Comparison of ENCODE assay signal across 13 cellular contexts in genomic region chr1:19338323-19338762, GRCh38. TPM values are rescaled to one million over a fixed set of nuclear protein-coding genes. Genes with fewer than 3 reads are reported as not detected.
DNase-seq lines count a peak whose midpoint lies in the region; ATAC-seq, FAIRE-seq and TF ChIP-seq lines count a peak whose summit lies in the region.
"Had no signal": no experiment of that assay in that cellular context is flagged by ENCODE, and none has a peak within 500 bp of the region (broad histone marks: within the 10 kb centered on the region; RNA-seq: fewer than 3 reads in every experiment).

No MANE protein-coding gene starts in this region.

- TF ChIP-seq POLR2A in prostate gland (IDR thresholded peaks at IDR 0.05) (no peak), GM12892 (IDR thresholded peaks at IDR 0.05; ENCODE audit: low read depth, low read length) (no peak)

- no peak overlapping the region for H3K4me3 Mint-ChIP-seq in T-helper 17 cell

- H3K27ac Mint-ChIP-seq in T-helper 17 cell: peak overlapping the region; percentile 69

- no peak overlapping the region for H3K27ac ChIP-seq in hepatocyte
- H3K27ac ChIP-seq in prostate gland: no peak overlapping the region
- H3K27ac ChIP-seq: epithelial cell of prostate, WERI-Rb-1 had no signal

- DNase-seq in NCI-H510A treated with DMSO at 0.1 percent for 48 hours (lab: John Stamatoyannopoulos, UW) (peak; percentile 39), NCI-H510A (lab: John Stamatoyannopoulos, UW) (no peak), T-helper 17 cell (no peak), hepatocyte (ENCODE audit: low spot score) (peak; percentile 66), prostate gland (ENCODE audit: low spot score) (peak; percentile 71), GM12892 (ENCODE audit: insufficient read length) (no peak)
- DNase-seq: Kasumi-1, WERI-Rb-1 had no signal

- H3K36me3 Mint-ChIP-seq in T-helper 17 cell (ENCODE audit: low read depth): no peaks in the 10 kb centered on the region

- H3K4me1 ChIP-seq in hepatocyte (ENCODE audit: insufficient read depth): no peaks in the 10 kb centered on the region
- H3K4me1 ChIP-seq in prostate gland (replicated peaks): no peaks in the 10 kb centered on the region

- H3K9me2 ChIP-seq in hepatocyte (replicated peaks; ENCODE audit: insufficient read depth): no peaks in the 10 kb centered on the region

- no peaks in the 10 kb centered on the region for H4K20me1 ChIP-seq in hepatocyte (ENCODE audit: insufficient read depth, poor library complexity, severe bottlenecking)

- peaks cover 8% of the 10 kb centered on the region for H3K4me1 Mint-ChIP-seq in T-helper 17 cell

- no peak overlapping the region for H2AFZ ChIP-seq in hepatocyte

- H3K79me2 ChIP-seq in hepatocyte: no peaks in the 10 kb centered on the region

- no peaks in the 10 kb centered on the region for H3K27me3 Mint-ChIP-seq in T-helper 17 cell

- H3K4me2 ChIP-seq in hepatocyte: peak overlapping the region; percentile 62

- TF ChIP-seq CTCF in hepatocyte (IDR thresholded peaks at IDR 0.05; ENCODE audit: poor library complexity) (peak; percentile 36), prostate gland (IDR thresholded peaks at IDR 0.05) (peak in 3 of 4 experiments; percentile 40 to 80 (median 75))

- no peak for FAIRE-seq in GM12892 (lab: Jason Lieb, UNC)

- no peaks in the 10 kb centered on the region for H3K9me3 ChIP-seq in T-helper 17 cell (ENCODE audit: control insufficient read depth, low read length, poor library complexity, severe bottlenecking)
- H3K9me3 ChIP-seq in hepatocyte (ENCODE audit: low read depth): no peaks in the 10 kb centered on the region
- no peaks in the 10 kb centered on the region for H3K9me3 ChIP-seq in prostate gland

- H3K4me3 ChIP-seq in hepatocyte (no peak overlapping the region), prostate gland (no peak overlapping the region)
- H3K4me3 ChIP-seq: lung had no signal

- no peaks in the 10 kb centered on the region for H3K27me3 ChIP-seq in hepatocyte
- no peaks in the 10 kb centered on the region for H3K27me3 ChIP-seq in prostate gland (replicated peaks; ENCODE audit: insufficient read depth)

- 57% methylated on average over 27 of the region's 27 CpGs for WGBS in hepatocyte (ENCODE audit: low lambda C conversion rate, missing lambda C conversion rate)
- 41% methylated on average over 27 of the region's 27 CpGs for WGBS in prostate gland

- ATAC-seq in T-helper 17 cell (no peak), GM21737 (IDR thresholded peaks at IDR 0.05; ENCODE audit: unreplicated experiment) (no peak), GM18870 (IDR thresholded peaks at IDR 0.05; ENCODE audit: unreplicated experiment) (no peak)

- H3K36me3 ChIP-seq in hepatocyte (replicated peaks; ENCODE audit: insufficient read depth, low read depth): no peaks in the 10 kb centered on the region
- H3K36me3 ChIP-seq in prostate gland: peaks cover 0 to 4% of the 10 kb centered on the region in 2 donors

- intact Hi-C loops in prostate gland (cut with DNase I): no loop called here

RNA-seq across cellular contexts. Expression of gene SLC66A1, which starts 26.2 kb away (rescaled TPM):
- 1 to 10 TPM; 3.3 to 3.9 TPM for total RNA-seq in T-helper 17 cell
- total RNA-seq in hepatocyte: 28.2 and 35.2 TPM in 2 replicates
- 34.5 and 39.6 TPM in 2 replicates for polyA plus RNA-seq in hepatocyte
- total RNA-seq in prostate gland: 10 to 100 TPM; 24.4 to 49.6 TPM
- 3.9 TPM for polyA plus RNA-seq in GM12892 (2012; ENCODE audit: missing spikeins)

RNA-seq across cellular contexts. Expression of gene AKR7A2, which starts 26.4 kb away (rescaled TPM):
- total RNA-seq in T-helper 17 cell: 10 to 100 TPM; 17.3 to 21.9 TPM
- total RNA-seq in hepatocyte: 81.5 and 118 TPM in 2 replicates
- polyA plus RNA-seq in hepatocyte: 108 and 109 TPM in 2 replicates
- 100 to 1,000 TPM; 153 to 172 TPM for total RNA-seq in prostate gland
- polyA plus RNA-seq in GM12892 (2012; ENCODE audit: missing spikeins): 29.5 TPM

RNA-seq across cellular contexts. Expression of gene AKR7A3, which starts 49.8 kb away (rescaled TPM):
- total RNA-seq in T-helper 17 cell (1 to 10 TPM; 1.1 to 1.4 TPM), hepatocyte (1.2 and 2.3 TPM in 2 replicates), prostate gland (1 to 10 TPM; 2.6 to 6.7 TPM)
- polyA plus RNA-seq in hepatocyte: 0.46 and 1.5 TPM in 2 replicates
- polyA plus RNA-seq in GM12892 (2012; ENCODE audit: missing spikeins): 0.30 TPM
- total RNA-seq: A172 had no signal

Comparison
In these comparisons a context has a peak if more than half of its experiments do, and no peak if none do; other contexts are left out.
1. DNase-seq: peak in NCI-H510A treated with DMSO at 0.1 percent for 48 hours (single experiment), hepatocyte (single experiment) and prostate gland (single experiment); none in NCI-H510A (single experiment), T-helper 17 cell (0 of 3) and GM12892 (single experiment).